In the genomic region with DNA sequence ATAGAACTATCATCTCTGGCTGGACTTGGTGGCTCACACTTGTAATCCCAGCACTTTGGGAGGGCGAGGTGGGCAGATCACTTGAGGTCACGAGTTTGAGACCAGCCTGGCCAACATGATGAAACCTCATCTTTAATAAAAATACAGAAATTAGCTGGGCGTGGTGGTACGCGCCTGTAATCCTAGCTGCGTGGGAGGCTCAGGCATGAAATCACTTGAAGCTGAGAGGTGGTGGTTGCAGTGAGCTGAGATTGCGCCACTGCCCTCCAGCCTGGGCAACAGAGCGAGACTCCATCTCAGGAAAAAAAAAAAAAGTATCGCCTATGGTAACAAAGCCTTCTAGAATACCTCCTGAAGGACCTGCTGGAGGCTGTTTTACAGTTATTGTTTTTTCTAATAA, we compare ENCODE assay signal across 1 cellular context. TPM values are rescaled to one million over a fixed set of nuclear protein-coding genes. Genes with fewer than 3 reads are reported as not detected.
DNase-seq lines count a peak whose midpoint lies in the region; ATAC-seq and TF ChIP-seq lines count a peak whose summit lies in the region.
"Not testable (repeated sequence)": the region's sequence is repeated elsewhere in the genome, so short reads cannot be mapped to it uniquely, and the experiment has no call there.

No MANE protein-coding gene starts in this region.

- peak; percentile 21 for ATAC-seq in upper lobe of right lung

- TF ChIP-seq CTCF in upper lobe of right lung (IDR thresholded peaks at IDR 0.05), result not testable (repeated sequence)

- DNase-seq in upper lobe of right lung, result not testable (repeated sequence)

- intact Hi-C loops in upper lobe of right lung (cut with DNase I), result not testable (repeated sequence)

- H3K36me3 ChIP-seq in upper lobe of right lung, result peaks cover 29% of the 10 kb centered on the region

- H3K27me3 ChIP-seq in upper lobe of right lung, result not testable (repeated sequence)

- not testable (repeated sequence) for H3K9me3 ChIP-seq in upper lobe of right lung

- not testable (repeated sequence) for H3K4me1 ChIP-seq in upper lobe of right lung

- not testable (repeated sequence) for H3K4me3 ChIP-seq in upper lobe of right lung

- H3K27ac ChIP-seq in upper lobe of right lung, result not testable (repeated sequence)

RNA-seq across cellular contexts. Expression of gene FCHO2, which starts 55.8 kb away (rescaled TPM):
- total RNA-seq in upper lobe of right lung, result 83.9 TPM
